ENCODE assay signal across 14 cellular contexts in genomic region chr4:145218251-145218650, GRCh38. TPM values are rescaled to one million over a fixed set of nuclear protein-coding genes. Genes with fewer than 3 reads are reported as not detected.
A peak's percentile ranks its signal among the peaks of the same experiment; 100 is the strongest.
DNase-seq lines count a peak whose midpoint lies in the region; ATAC-seq and TF ChIP-seq lines count a peak whose summit lies in the region.
"Had no signal": no experiment of that assay in that cellular context is flagged by ENCODE, and none has a peak within 500 bp of the region (broad histone marks: within the 10 kb centered on the region; RNA-seq: fewer than 3 reads in every experiment).

No MANE protein-coding gene starts in this region.

- intact Hi-C loops in activated naive CD4-positive, alpha-beta T cell treated with anti-CD3 and anti-CD28 coated beads for 36 hours (cut with micrococcal nuclease), result loop anchor here (5.0 to 10.0 kb wide), 2 partner anchors 399 to 1043 kb away; partner anchors contain the start of gene MMAA

- H3K4me1 Mint-ChIP-seq in activated naive CD4-positive, alpha-beta T cell treated with anti-CD3 and anti-CD28 coated beads for 36 hours (ENCODE audit: low read depth), result no peaks in the 10 kb centered on the region
- H3K4me1 Mint-ChIP-seq: immature natural killer cell had no signal

- no peak overlapping the region for H3K27ac Mint-ChIP-seq in activated naive CD4-positive, alpha-beta T cell treated with anti-CD3 and anti-CD28 coated beads for 36 hours
- H3K27ac Mint-ChIP-seq: immature natural killer cell had no signal

- ATAC-seq in GM18517 (IDR thresholded peaks at IDR 0.05; ENCODE audit: unreplicated experiment), result peak; percentile 91
- peak; percentile 94 for ATAC-seq in GM21528 (IDR thresholded peaks at IDR 0.05; ENCODE audit: low FRiP score, unreplicated experiment)
- ATAC-seq in HG03159 (IDR thresholded peaks at IDR 0.05; ENCODE audit: unreplicated experiment), result peak; percentile 88

- H3K27ac ChIP-seq in coronary artery, result no peak overlapping the region
- H3K27ac ChIP-seq: colonic mucosa, HL-60 had no signal

- no peaks in the 10 kb centered on the region for H3K9me3 Mint-ChIP-seq in activated naive CD4-positive, alpha-beta T cell treated with anti-CD3 and anti-CD28 coated beads for 36 hours
- H3K9me3 Mint-ChIP-seq: immature natural killer cell had no signal

- H3K4me3 ChIP-seq in fibroblast of the aortic adventitia (ENCODE audit: low read depth, low read length), result no peak overlapping the region
- H3K4me3 ChIP-seq in coronary artery, result no peak overlapping the region
- H3K4me3 ChIP-seq: colonic mucosa had no signal

- peaks cover 4% of the 10 kb centered on the region for H3K27me3 Mint-ChIP-seq in activated naive CD4-positive, alpha-beta T cell treated with anti-CD3 and anti-CD28 coated beads for 36 hours (ENCODE audit: low read depth)

- H3K4me3 Mint-ChIP-seq in activated naive CD4-positive, alpha-beta T cell treated with anti-CD3 and anti-CD28 coated beads for 36 hours, result no peak overlapping the region
- H3K4me3 Mint-ChIP-seq: immature natural killer cell had no signal

- DNase-seq in fibroblast of the aortic adventitia (ENCODE audit: low read depth) (peak; percentile 20), HuH-7 (ENCODE audit: low spot score) (no peak), coronary artery (ENCODE audit: low spot score) (no peak)
- DNase-seq in activated naive CD4-positive, alpha-beta T cell treated with anti-CD3 and anti-CD28 coated beads for 36 hours, result no peak
- no peak for DNase-seq in activated CD8-positive, alpha-beta memory T cell treated with anti-CD3 and anti-CD28 coated beads, Interleukin-2, amount 50 U/mL, for 48 hours
- DNase-seq: activated T-cell treated with anti-CD3 and anti-CD28 coated beads, Interleukin-2, amount 50 U/mL, for 48 hours; Caco-2; colonic mucosa; immature natural killer cell; T-helper 1 cell had no signal

- TF ChIP-seq CTCF in fibroblast of the aortic adventitia (IDR thresholded peaks at IDR 0.05; ENCODE audit: insufficient read depth, low read length), result no peak
- TF ChIP-seq CTCF in coronary artery (IDR thresholded peaks at IDR 0.05), result no peak

- no peaks in the 10 kb centered on the region for H3K36me3 Mint-ChIP-seq in activated naive CD4-positive, alpha-beta T cell treated with anti-CD3 and anti-CD28 coated beads for 36 hours (ENCODE audit: low read depth)
- H3K36me3 Mint-ChIP-seq: immature natural killer cell had no signal

- CTCF ChIA-PET in activated naive CD4-positive, alpha-beta T cell treated with anti-CD3 and anti-CD28 coated beads for 36 hours (lab: Charles Lee), result interaction anchor here (1.0 to 1.5 kb wide), 2 partner anchors 13 to 16 kb away, joined by 3 read pairs; no protein-coding TSS in a partner anchor

RNA-seq across cellular contexts. Expression of gene OTUD4, which starts 37.9 kb away (rescaled TPM):
- total RNA-seq in fibroblast of the aortic adventitia (ENCODE audit: low replicate concordance), result 36.1 and 45.1 TPM in 2 replicates
- 10 to 100 TPM; 35.9 to 37.1 TPM for total RNA-seq in activated naive CD4-positive, alpha-beta T cell treated with anti-CD3 and anti-CD28 coated beads for 36 hours
